Comparison of ENCODE assay signal across 8 cellular contexts in genomic region chr3:9750556-9751411, GRCh38. TPM values are rescaled to one million over a fixed set of nuclear protein-coding genes. Genes with fewer than 3 reads are reported as not detected.
A peak's percentile ranks its signal among the peaks of the same experiment; 100 is the strongest.
DNase-seq lines count a peak whose midpoint lies in the region; TF ChIP-seq lines count a peak whose summit lies in the region.

No MANE protein-coding gene starts in this region.

- intact Hi-C loops in ovary (cut with DNase I) = loop anchor here in 1 of 4 donors (2.0 kb wide), 1 partner anchor 20 kb away; the partner anchor contains the start of gene BRPF1

- H3K4me3 ChIP-seq in H7 (ENCODE audit: insufficient read depth, low read depth, low read length) = peak overlapping the region; percentile 65
- H3K4me3 ChIP-seq in ovary = peak overlapping the region; percentile 54

- 24 to 28% (median 26%) methylated on average over 17 of the region's 17 CpGs for WGBS in ovary, 3 donors

- TF ChIP-seq EP300 in ovary (IDR thresholded peaks at IDR 0.05) = no peak

- H3K9me3 ChIP-seq in ovary = no peaks in the 10 kb centered on the region

- peak overlapping the region; percentile 35 to 83 for H3K27ac ChIP-seq in ovary

- H3K27me3 ChIP-seq in H7 (ENCODE audit: control insufficient read depth, insufficient read depth, low read length) = no peaks in the 10 kb centered on the region
- H3K27me3 ChIP-seq in ovary = no peaks in the 10 kb centered on the region

- DNase-seq in H7 (no peak), SHP77 treated with DMSO at 0.1 percent for 48 hours (lab: John Stamatoyannopoulos, UW) (peak; percentile 3), erythroblast (lab: John Stamatoyannopoulos, UW) (peak; percentile 39 to 46), ovary (no peak), NCI-H1436 treated with DMSO at 0.1 percent for 48 hours (lab: John Stamatoyannopoulos, UW) (no peak), LoVo (ENCODE audit: low spot score) (no peak), NCI-H2081 (lab: John Stamatoyannopoulos, UW) (no peak)
- no peak for DNase-seq in activated effector memory CD4-positive, alpha-beta T cell treated with anti-CD3 and anti-CD28 coated beads, Interleukin-2, amount 50 U/mL, for 16 hours

- no peak for TF ChIP-seq CTCF in ovary (IDR thresholded peaks at IDR 0.05)

- peaks cover 29% of the 10 kb centered on the region for H3K36me3 ChIP-seq in H7 (replicated peaks; ENCODE audit: control insufficient read depth, insufficient read depth, low read length)
- no peaks in the 10 kb centered on the region for H3K36me3 ChIP-seq in ovary

- TF ChIP-seq POLR2A in erythroblast (IDR thresholded peaks at IDR 0.05; ENCODE audit: low read length) = no peak
- no peak for TF ChIP-seq POLR2A in ovary (IDR thresholded peaks at IDR 0.05)

- peaks cover 10% of the 10 kb centered on the region for H3K4me1 ChIP-seq in ovary (ENCODE audit: insufficient read depth)

RNA-seq across cellular contexts. Expression of gene OGG1, which starts 1.0 kb away (rescaled TPM):
- 17.7 and 29.3 TPM in 2 replicates for total RNA-seq in H7 (2014; rRNA removed; shearing (Covaris generic))
- 10 to 100 TPM; 16.8 to 54.3 (median 31.5) TPM for total RNA-seq in ovary
- polyA plus RNA-seq in ovary = 10 to 100 TPM; 28.1 to 28.9 TPM

RNA-seq across cellular contexts. Expression of gene CAMK1, which starts 19.0 kb away (rescaled TPM):
- total RNA-seq in H7 (2014; rRNA removed; shearing (Covaris generic)) = 5.1 and 10.7 TPM in 2 replicates
- total RNA-seq in ovary = 10 to 100 TPM; 38.4 to 67.3 (median 48.4) TPM
- polyA plus RNA-seq in ovary = 10 to 100 TPM; 34.8 to 38.7 TPM

RNA-seq across cellular contexts. Expression of gene BRPF1, which starts 19.2 kb away (rescaled TPM):
- 21.1 and 24.0 TPM in 2 replicates for total RNA-seq in H7 (2014; rRNA removed; shearing (Covaris generic))
- 10 to 100 TPM; 11.7 to 26.4 (median 23.1) TPM for total RNA-seq in ovary
- 10 to 100 TPM in 1 of 2 donors, 1 to 10 TPM in 1; 7.2 to 12.1 TPM for polyA plus RNA-seq in ovary

RNA-seq across cellular contexts. Expression of gene TADA3, which starts 41.5 kb away (rescaled TPM):
- 76.0 and 79.6 TPM in 2 replicates for total RNA-seq in H7 (2014; rRNA removed; shearing (Covaris generic))
- 10 to 100 TPM; 49.4 to 77.9 (median 67.4) TPM for total RNA-seq in ovary
- polyA plus RNA-seq in ovary = 10 to 100 TPM; 45.5 to 49.5 TPM

RNA-seq across cellular contexts. Expression of gene ARPC4, which starts 42.1 kb away (rescaled TPM):
- 207 and 239 TPM in 2 replicates for total RNA-seq in H7 (2014; rRNA removed; shearing (Covaris generic))
- 100 to 1,000 TPM in 3 of 7 donors, 10 to 100 TPM in 4; 58.3 to 123 (median 85.1) TPM for total RNA-seq in ovary
- 100 to 1,000 TPM in 1 of 2 donors, 10 to 100 TPM in 1; 75.2 to 189 TPM for polyA plus RNA-seq in ovary

Comparison
In these comparisons a context has a peak if more than half of its experiments do, and no peak if none do; other contexts are left out.
1. DNase-seq: peak in SHP77 treated with DMSO at 0.1 percent for 48 hours (single experiment) and erythroblast (2 of 2); none in H7 (single experiment), ovary (0 of 5), NCI-H1436 treated with DMSO at 0.1 percent for 48 hours (single experiment), LoVo (single experiment), NCI-H2081 (0 of 2) and activated effector memory CD4-positive, alpha-beta T cell treated with anti-CD3 and anti-CD28 coated beads, Interleukin-2, amount 50 U/mL, for 16 hours (single experiment).